22 cellular contexts compared by ENCODE assay signal in the genomic region with DNA sequence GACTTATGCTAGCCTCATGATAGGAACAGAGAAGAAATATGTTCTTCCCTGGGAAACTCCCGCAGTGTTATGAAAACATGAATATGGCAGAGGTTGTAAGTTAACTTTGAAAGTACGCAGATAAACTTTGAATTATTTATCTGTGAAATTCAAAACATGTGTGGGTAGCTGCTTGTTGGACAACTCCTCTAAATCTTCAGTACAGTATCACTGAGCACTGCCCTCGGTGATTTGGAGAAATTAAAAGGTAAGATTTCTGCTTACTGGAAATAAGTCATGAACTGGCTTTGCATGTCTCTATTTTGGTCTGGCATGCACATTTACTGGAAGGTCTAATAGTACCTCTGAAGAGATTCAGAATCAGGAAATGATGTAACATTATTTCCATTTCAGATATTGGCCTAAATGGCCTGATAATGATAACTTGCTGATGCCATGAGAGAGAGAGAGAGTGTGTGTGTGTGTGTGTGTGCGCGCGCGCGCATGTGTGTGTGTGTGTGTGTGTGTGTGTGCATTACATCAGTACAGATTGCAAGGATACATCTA.
DNase-seq lines count a peak whose midpoint lies in the region; TF ChIP-seq lines count a peak whose summit lies in the region.
"Had no signal": no experiment of that assay in that cellular context is flagged by ENCODE, and none has a peak within 500 bp of the region (broad histone marks: within the 10 kb centered on the region; RNA-seq: fewer than 3 reads in every experiment).

No MANE protein-coding gene starts in this region.

- H3K4me3 ChIP-seq in astrocyte of the spinal cord (ENCODE audit: low read depth, low read length): no peak overlapping the region
- H3K4me3 ChIP-seq: coronary artery, gastrocnemius medialis, GM23248, sigmoid colon, uterus had no signal

- no peaks in the 10 kb centered on the region for H3K27me3 Mint-ChIP-seq in osteocyte (ENCODE audit: unreplicated experiment)
- H3K27me3 Mint-ChIP-seq in activated CD4-positive, alpha-beta T cell treated with anti-CD3 and anti-CD28 coated beads, Interleukin-2, amount 10 ng/mL, durations not matched to agents 7 days and 5 days: no peaks in the 10 kb centered on the region
- H3K27me3 Mint-ChIP-seq: activated naive CD4-positive, alpha-beta T cell treated with anti-CD3 and anti-CD28 coated beads, Interleukin-2, amount 50 U/mL, for 24 hours; naive B cell had no signal

- peak overlapping the region; percentile 39 for H3K4me3 Mint-ChIP-seq in osteocyte (ENCODE audit: unreplicated experiment)
- H3K4me3 Mint-ChIP-seq in activated CD4-positive, alpha-beta T cell treated with anti-CD3 and anti-CD28 coated beads, Interleukin-2, amount 10 ng/mL, durations not matched to agents 7 days and 5 days: no peak overlapping the region
- H3K4me3 Mint-ChIP-seq: activated naive CD4-positive, alpha-beta T cell treated with anti-CD3 and anti-CD28 coated beads, Interleukin-2, amount 50 U/mL, for 24 hours; naive B cell had no signal

- POLR2A ChIA-PET in activated CD4-positive, alpha-beta T cell treated with anti-CD3 and anti-CD28 coated beads, Interleukin-2, amount 10 ng/mL, durations not matched to agents 7 days and 5 days (lab: Charles Lee): no interaction called here

- in situ Hi-C loops in astrocyte of the spinal cord (cut with HindIII; ENCODE audit: low sequenced_read_pairs): no loop called here

- DNase-seq in AG09319 (ENCODE audit: extremely low read depth, low read depth) (peak; percentile 27), astrocyte of the spinal cord (ENCODE audit: low read depth, low spot score) (peak; percentile 83), fibroblast of peridontal ligament (ENCODE audit: extremely low read depth) (peak; percentile 31), osteocyte (ENCODE audit: extremely low spot score, unreplicated experiment) (no peak), SW 1271 (lab: John Stamatoyannopoulos, UW) (no peak), retina (no peak), GF-D8 (lab: John Stamatoyannopoulos, UW) (no peak)
- no peak for DNase-seq in activated CD4-positive, alpha-beta T cell treated with anti-CD3 and anti-CD28 coated beads, Interleukin-2, amount 10 ng/mL, durations not matched to agents 7 days and 5 days
- DNase-seq: ACHN; activated CD4-positive, alpha-beta T cell treated with anti-CD3 and anti-CD28 coated beads for 48 hours; DMS 273 treated with DMSO at 0.1 percent for 48 hours; gastrocnemius medialis; GM23248; mammary epithelial cell; naive B cell; NCI-H1048; NCI-H1930; sigmoid colon; T-helper 2 cell; uterus had no signal

- CTCF ChIA-PET in activated CD4-positive, alpha-beta T cell treated with anti-CD3 and anti-CD28 coated beads, Interleukin-2, amount 10 ng/mL, durations not matched to agents 7 days and 5 days (lab: Charles Lee): no interaction called here

- H3K36me3 Mint-ChIP-seq in osteocyte (ENCODE audit: unreplicated experiment): no peaks in the 10 kb centered on the region
- no peaks in the 10 kb centered on the region for H3K36me3 Mint-ChIP-seq in activated CD4-positive, alpha-beta T cell treated with anti-CD3 and anti-CD28 coated beads, Interleukin-2, amount 10 ng/mL, durations not matched to agents 7 days and 5 days (ENCODE audit: low read depth)
- H3K36me3 Mint-ChIP-seq: activated naive CD4-positive, alpha-beta T cell treated with anti-CD3 and anti-CD28 coated beads, Interleukin-2, amount 50 U/mL, for 24 hours; naive B cell had no signal

- TF ChIP-seq CTCF in AG09319 (IDR thresholded peaks at IDR 0.05; ENCODE audit: low read depth, low read length) (no peak), astrocyte of the spinal cord (IDR thresholded peaks at IDR 0.05; ENCODE audit: low read depth, low read length) (no peak), osteocyte (IDR thresholded peaks at IDR 0.05) (no peak)

- peak overlapping the region; percentile 85 for H3K27ac Mint-ChIP-seq in osteocyte (ENCODE audit: unreplicated experiment)
- no peak overlapping the region for H3K27ac Mint-ChIP-seq in activated CD4-positive, alpha-beta T cell treated with anti-CD3 and anti-CD28 coated beads, Interleukin-2, amount 10 ng/mL, durations not matched to agents 7 days and 5 days
- H3K27ac Mint-ChIP-seq: activated naive CD4-positive, alpha-beta T cell treated with anti-CD3 and anti-CD28 coated beads, Interleukin-2, amount 50 U/mL, for 24 hours; naive B cell had no signal

- H3K4me1 Mint-ChIP-seq in osteocyte (ENCODE audit: unreplicated experiment): peaks cover 38% of the 10 kb centered on the region
- H3K4me1 Mint-ChIP-seq in activated CD4-positive, alpha-beta T cell treated with anti-CD3 and anti-CD28 coated beads, Interleukin-2, amount 10 ng/mL, durations not matched to agents 7 days and 5 days: no peaks in the 10 kb centered on the region
- H3K4me1 Mint-ChIP-seq: activated naive CD4-positive, alpha-beta T cell treated with anti-CD3 and anti-CD28 coated beads, Interleukin-2, amount 50 U/mL, for 24 hours; naive B cell had no signal

- no peaks in the 10 kb centered on the region for H3K9me3 Mint-ChIP-seq in osteocyte (ENCODE audit: unreplicated experiment)
- H3K9me3 Mint-ChIP-seq in activated CD4-positive, alpha-beta T cell treated with anti-CD3 and anti-CD28 coated beads, Interleukin-2, amount 10 ng/mL, durations not matched to agents 7 days and 5 days: peaks cover 10% of the 10 kb centered on the region
- H3K9me3 Mint-ChIP-seq: activated naive CD4-positive, alpha-beta T cell treated with anti-CD3 and anti-CD28 coated beads, Interleukin-2, amount 50 U/mL, for 24 hours had no signal

Comparison
In these comparisons a context has a peak if more than half of its experiments do, and no peak if none do; other contexts are left out.
1. DNase-seq: peak in AG09319 (single experiment), astrocyte of the spinal cord (single experiment) and fibroblast of peridontal ligament (single experiment); none in osteocyte (single experiment), SW 1271 (0 of 2), retina (single experiment), activated CD4-positive, alpha-beta T cell treated with anti-CD3 and anti-CD28 coated beads, Interleukin-2, amount 10 ng/mL, durations not matched to agents 7 days and 5 days (single experiment) and GF-D8 (single experiment).